ENCODE assay signal across 12 cellular contexts in genomic region chr1:62685431-62685859, GRCh38. TPM values are rescaled to one million over a fixed set of nuclear protein-coding genes. Genes with fewer than 3 reads are reported as not detected.
DNase-seq lines count a peak whose midpoint lies in the region; ATAC-seq and TF ChIP-seq lines count a peak whose summit lies in the region.
"Had no signal": no experiment of that assay in that cellular context is flagged by ENCODE, and none has a peak within 500 bp of the region (broad histone marks: within the 10 kb centered on the region; RNA-seq: fewer than 3 reads in every experiment).

No MANE protein-coding gene starts in this region.

- H3K4me1 Mint-ChIP-seq in natural killer cell (peaks cover 0 to 12% of the 10 kb centered on the region in 2 donors), T-helper 17 cell (peaks cover 19% of the 10 kb centered on the region), glutamatergic neuron (ENCODE audit: low read depth, unreplicated experiment) (peaks cover 17% of the 10 kb centered on the region)
- H3K4me1 Mint-ChIP-seq in natural killer cell treated with Interleukin-12 subunit alpha and Interleukin-12 subunit beta and Interleukin-15 and Interleukin-18, amount 100 ng/mL, for 72 hours (ENCODE audit: low read depth in 2 of 2): peaks cover 6 to 14% of the 10 kb centered on the region in 2 donors

- intact Hi-C loops in natural killer cell (cut with micrococcal nuclease): loop anchor here (10.0 kb wide), 1 partner anchor 99 kb away; the partner anchor contains the start of gene ATG4C

- H3K27me3 Mint-ChIP-seq in natural killer cell (ENCODE audit: low read depth in 2 of 2) (peaks cover 0 to 3% of the 10 kb centered on the region in 2 donors), T-helper 17 cell (no peaks in the 10 kb centered on the region), glutamatergic neuron (ENCODE audit: unreplicated experiment) (peaks cover 8% of the 10 kb centered on the region)
- H3K27me3 Mint-ChIP-seq in natural killer cell treated with Interleukin-12 subunit alpha and Interleukin-12 subunit beta and Interleukin-15 and Interleukin-18, amount 100 ng/mL, for 72 hours: peaks cover 7 to 13% of the 10 kb centered on the region in 2 donors

- TF ChIP-seq CTCF in natural killer cell (IDR thresholded peaks at IDR 0.05) (no peak), glutamatergic neuron (IDR thresholded peaks at IDR 0.05; ENCODE audit: partially characterized antibody, unreplicated experiment) (no peak)

- no peaks in the 10 kb centered on the region for H3K9me3 ChIP-seq in T-helper 17 cell (ENCODE audit: control insufficient read depth, low read length, poor library complexity, severe bottlenecking)
- H3K9me3 ChIP-seq: SJSA1 had no signal

- no peaks in the 10 kb centered on the region for H3K36me3 Mint-ChIP-seq in natural killer cell
- no peaks in the 10 kb centered on the region for H3K36me3 Mint-ChIP-seq in natural killer cell treated with Interleukin-12 subunit alpha and Interleukin-12 subunit beta and Interleukin-15 and Interleukin-18, amount 100 ng/mL, for 72 hours
- H3K36me3 Mint-ChIP-seq in T-helper 17 cell (ENCODE audit: low read depth): peaks cover 4% of the 10 kb centered on the region
- no peaks in the 10 kb centered on the region for H3K36me3 Mint-ChIP-seq in glutamatergic neuron (ENCODE audit: unreplicated experiment)

- peak overlapping the region; percentile 28 for H3K4me3 Mint-ChIP-seq in natural killer cell
- H3K4me3 Mint-ChIP-seq in natural killer cell treated with Interleukin-12 subunit alpha and Interleukin-12 subunit beta and Interleukin-15 and Interleukin-18, amount 100 ng/mL, for 72 hours: no peak overlapping the region
- H3K4me3 Mint-ChIP-seq in T-helper 17 cell: no peak overlapping the region
- peak overlapping the region; percentile 2 for H3K4me3 Mint-ChIP-seq in glutamatergic neuron (ENCODE audit: unreplicated experiment)
- H3K4me3 Mint-ChIP-seq: activated naive CD4-positive, alpha-beta T cell treated with anti-CD3 and anti-CD28 coated beads for 36 hours; GM23338 had no signal

- DNase-seq in natural killer cell (no peak), T-helper 17 cell (no peak), glutamatergic neuron (no peak), pons (ENCODE audit: low spot score) (no peak), NCI-H526 (lab: John Stamatoyannopoulos, UW) (no peak)
- DNase-seq in natural killer cell treated with Interleukin-12 subunit alpha and Interleukin-12 subunit beta and Interleukin-15 and Interleukin-18, amount 100 ng/mL, for 72 hours (ENCODE audit: low spot score): no peak
- DNase-seq in activated naive CD4-positive, alpha-beta T cell (lab: John Stamatoyannopoulos, UW): no peak
- DNase-seq: ACHN; activated naive CD4-positive, alpha-beta T cell treated with anti-CD3 and anti-CD28 coated beads for 36 hours had no signal

- H3K27ac Mint-ChIP-seq in natural killer cell: no peak overlapping the region
- no peak overlapping the region for H3K27ac Mint-ChIP-seq in natural killer cell treated with Interleukin-12 subunit alpha and Interleukin-12 subunit beta and Interleukin-15 and Interleukin-18, amount 100 ng/mL, for 72 hours
- H3K27ac Mint-ChIP-seq in T-helper 17 cell: peak overlapping the region; percentile 77
- no peak overlapping the region for H3K27ac Mint-ChIP-seq in glutamatergic neuron (ENCODE audit: unreplicated experiment)
- H3K27ac Mint-ChIP-seq: activated naive CD4-positive, alpha-beta T cell treated with anti-CD3 and anti-CD28 coated beads for 36 hours; GM23338 had no signal

- ATAC-seq in natural killer cell: no peak
- ATAC-seq in natural killer cell treated with Interleukin-12 subunit alpha and Interleukin-12 subunit beta and Interleukin-15 and Interleukin-18, amount 100 ng/mL, for 72 hours: no peak
- no peak for ATAC-seq in T-helper 17 cell
- ATAC-seq in GM19035 (IDR thresholded peaks at IDR 0.05; ENCODE audit: unreplicated experiment): no peak
- ATAC-seq: GM23338 had no signal

- H3K9me3 Mint-ChIP-seq in natural killer cell (no peaks in the 10 kb centered on the region), glutamatergic neuron (ENCODE audit: unreplicated experiment) (peaks cover 9% of the 10 kb centered on the region)
- no peaks in the 10 kb centered on the region for H3K9me3 Mint-ChIP-seq in natural killer cell treated with Interleukin-12 subunit alpha and Interleukin-12 subunit beta and Interleukin-15 and Interleukin-18, amount 100 ng/mL, for 72 hours
- H3K9me3 Mint-ChIP-seq: activated naive CD4-positive, alpha-beta T cell treated with anti-CD3 and anti-CD28 coated beads for 36 hours; GM23338 had no signal

RNA-seq across cellular contexts. Expression of gene DOCK7, which starts 2.7 kb away (rescaled TPM):
- total RNA-seq in natural killer cell: 10 to 100 TPM in 1 of 3 donors, 1 to 10 TPM in 2; 4.3 to 13.1 (median 6.0) TPM
- total RNA-seq in natural killer cell treated with Interleukin-12 subunit alpha and Interleukin-12 subunit beta and Interleukin-15 and Interleukin-18, amount 100 ng/mL, for 72 hours: 10 to 100 TPM; 11.5 to 11.8 TPM
- total RNA-seq in T-helper 17 cell: 1 to 10 TPM; 7.8 to 8.8 TPM
- total RNA-seq in glutamatergic neuron (ENCODE audit: unreplicated experiment): 70.8 TPM

Comparison
In these comparisons a context has a peak if more than half of its experiments do, and no peak if none do; other contexts are left out.
1. H3K4me3 Mint-ChIP-seq: peak in natural killer cell (single experiment) and glutamatergic neuron (single experiment); none in natural killer cell treated with Interleukin-12 subunit alpha and Interleukin-12 subunit beta and Interleukin-15 and Interleukin-18, amount 100 ng/mL, for 72 hours (single experiment) and T-helper 17 cell (single experiment).